Comparison of ENCODE assay signal across 24 cellular contexts in genomic region chr10:35234073-35234472, GRCh38.
"Had no signal": no experiment of that assay in that cellular context is flagged by ENCODE, and none has a peak within 500 bp of the region (broad histone marks: within the 10 kb centered on the region; RNA-seq: fewer than 3 reads in every experiment).

No MANE protein-coding gene starts in this region.

- H3K36me3 ChIP-seq: stomach, suprapubic skin, thoracic aorta, thyroid gland, tibial artery, tibial nerve, transverse colon, upper lobe of left lung, upper lobe of right lung, uterus, vagina had no signal

- DNase-seq: stimulated activated CD4-positive, alpha-beta T cell treated with anti-CD3 and anti-CD28 coated beads, Interleukin-2, amount 100 ng/mL, for 48 hours; stimulated activated CD4-positive, alpha-beta T cell treated with anti-CD3 and anti-CD28 coated beads, Interleukin-4, amount 100 ng/mL, for 1 hour; stimulated activated CD4-positive, alpha-beta T cell treated with anti-CD3 and anti-CD28 coated beads, Interleukin-4, amount 100 ng/mL, for 24 hours; stimulated activated CD4-positive, alpha-beta T cell treated with anti-CD3 and anti-CD28 coated beads, Interleukin-4, amount 100 ng/mL, for 4 hours; stimulated activated CD8-positive, alpha-beta memory T cell treated with anti-CD3 and anti-CD28 coated beads, Interleukin-4, amount 100 ng/mL, for 48 hours; stimulated activated naive B cell treated with anti-CD40 and anti-IgM and Interleukin-4, amounts not matched to agents 10 μg/mL and 1 μg/mL and 100 μg/mL, for 72 hours; stimulated activated naive CD4-positive, alpha-beta T cell; stimulated activated naive CD4-positive, alpha-beta T cell treated with Interleukin-2 at 50 U/mL for 16 hours; stimulated activated naive CD8-positive, alpha-beta T cell treated with anti-CD3 and anti-CD28 coated beads, Interleukin-15, amount 100 ng/mL, for 72 hours; stimulated activated naive CD8-positive, alpha-beta T cell treated with anti-CD3 and anti-CD28 coated beads, Interleukin-15, Interleukin-2, amounts not matched to agents 100 U/mL and 50 U/mL, for 24 hours; stomach; substantia nigra; testis; thyroid gland; tibial artery; transverse colon; trophoblast cell; upper lobe of left lung; upper lobe of right lung; uterus had no signal

- H3K9me3 ChIP-seq: stomach, suprapubic skin, testis, thoracic aorta, thyroid gland, tibial artery, tibial nerve, transverse colon, upper lobe of left lung, upper lobe of right lung, uterus, vagina had no signal

- H3K27ac ChIP-seq: stomach, suprapubic skin, testis, thoracic aorta, thyroid gland, tibial artery, tibial nerve, transverse colon, upper lobe of left lung, upper lobe of right lung, uterus, vagina had no signal

- H3K4me1 ChIP-seq: stomach, suprapubic skin, testis, thyroid gland, tibial artery, tibial nerve, transverse colon, upper lobe of left lung, upper lobe of right lung, uterus, vagina had no signal

- H3K4me3 ChIP-seq: stomach, suprapubic skin, testis, thoracic aorta, thyroid gland, tibial artery, tibial nerve, transverse colon, upper lobe of left lung, upper lobe of right lung, uterus, vagina had no signal
